ENCODE assay signal across 24 cellular contexts in genomic region chr18:70461323-70462077, GRCh38.
"Had no signal": no experiment of that assay in that cellular context is flagged by ENCODE, and none has a peak within 500 bp of the region (broad histone marks: within the 10 kb centered on the region; RNA-seq: fewer than 3 reads in every experiment).

No MANE protein-coding gene starts in this region.

- H3K4me3 Mint-ChIP-seq: activated CD4-positive, alpha-beta memory T cell treated with anti-CD3 and anti-CD28 coated beads for 36 hours; activated naive CD8-positive, alpha-beta T cell treated with anti-CD3 and anti-CD28 coated beads for 36 hours; central memory CD8-positive, alpha-beta T cell; neural crest cell; stimulated activated naive B cell treated with anti-CD40 and anti-IgM and Interleukin-4, amounts not matched to agents 10 μg/mL and 1 μg/mL and 100 μg/mL, for 72 hours had no signal

- DNase-seq: activated CD4-positive, alpha-beta memory T cell treated with anti-CD3 and anti-CD28 coated beads for 36 hours; activated CD4-positive, alpha-beta T cell treated with anti-CD3 and anti-CD28 coated beads for 48 hours; activated naive CD4-positive, alpha-beta T cell treated with Interleukin-2 at 50 U/mL for 16 hours; activated naive CD8-positive, alpha-beta T cell treated with anti-CD3 and anti-CD28 coated beads for 36 hours; activated T-cell treated with anti-CD3 and anti-CD28 coated beads, Interleukin-2, amount 50 U/mL, for 48 hours; amniotic stem cell; colonic mucosa; heart right ventricle; islet precursor cell; left colon; lower lobe of right lung; mesendoderm; mucosa of descending colon; posterior cingulate gyrus; sigmoid colon; stimulated activated CD4-positive, alpha-beta T cell treated with anti-CD3 and anti-CD28 coated beads, Interleukin-2, amount 100 ng/mL, for 48 hours; stimulated activated CD8-positive, alpha-beta memory T cell treated with anti-CD3 and anti-CD28 coated beads, Interleukin-4, amount 100 ng/mL, for 48 hours; stimulated activated naive B cell treated with anti-CD40 and anti-IgM and Interleukin-4, amounts not matched to agents 10 μg/mL and 1 μg/mL and 100 μg/mL, for 72 hours; T1000; transverse colon; uterus had no signal

- H3K4me3 ChIP-seq: breast epithelium, colonic mucosa, heart right ventricle, lower lobe of right lung, mucosa of descending colon, sigmoid colon, transverse colon, uterus had no signal

- H3K4me1 Mint-ChIP-seq: central memory CD8-positive, alpha-beta T cell had no signal

- H3K9me3 Mint-ChIP-seq: activated CD4-positive, alpha-beta memory T cell treated with anti-CD3 and anti-CD28 coated beads for 36 hours; activated naive CD8-positive, alpha-beta T cell treated with anti-CD3 and anti-CD28 coated beads for 36 hours; central memory CD8-positive, alpha-beta T cell; neural crest cell; stimulated activated naive B cell treated with anti-CD40 and anti-IgM and Interleukin-4, amounts not matched to agents 10 μg/mL and 1 μg/mL and 100 μg/mL, for 72 hours had no signal

- H3K27ac Mint-ChIP-seq: activated CD4-positive, alpha-beta memory T cell treated with anti-CD3 and anti-CD28 coated beads for 36 hours; activated naive CD8-positive, alpha-beta T cell treated with anti-CD3 and anti-CD28 coated beads for 36 hours; stimulated activated naive B cell treated with anti-CD40 and anti-IgM and Interleukin-4, amounts not matched to agents 10 μg/mL and 1 μg/mL and 100 μg/mL, for 72 hours had no signal

- H3K36me3 Mint-ChIP-seq: activated CD4-positive, alpha-beta memory T cell treated with anti-CD3 and anti-CD28 coated beads for 36 hours; activated naive CD8-positive, alpha-beta T cell treated with anti-CD3 and anti-CD28 coated beads for 36 hours; stimulated activated naive B cell treated with anti-CD40 and anti-IgM and Interleukin-4, amounts not matched to agents 10 μg/mL and 1 μg/mL and 100 μg/mL, for 72 hours had no signal

- ATAC-seq: heart right ventricle had no signal
